ENCODE assay signal across 8 cellular contexts in genomic region chr1:112390775-112391602, GRCh38. TPM values are rescaled to one million over a fixed set of nuclear protein-coding genes. Genes with fewer than 3 reads are reported as not detected.
DNase-seq lines count a peak whose midpoint lies in the region; ATAC-seq and TF ChIP-seq lines count a peak whose summit lies in the region.

No MANE protein-coding gene starts in this region.

- ATAC-seq in GM18517 (IDR thresholded peaks at IDR 0.05; ENCODE audit: unreplicated experiment) = peak; percentile 64
- ATAC-seq in HG03175 (IDR thresholded peaks at IDR 0.05; ENCODE audit: unreplicated experiment) = peak; percentile 66
- peak; percentile 88 for ATAC-seq in activated B cell treated with CpG ODN at 0.5 μM for 24 hours (ENCODE audit: low read depth)

- H3K36me3 Mint-ChIP-seq in activated B cell treated with CpG ODN at 0.5 μM for 24 hours (ENCODE audit: low read depth) = peaks cover under 1% of the 10 kb centered on the region

- DNase-seq in 8988T = peak; percentile 53
- DNase-seq in NCI-H226 = peak; percentile 87
- peak; percentile 66 for DNase-seq in activated B cell treated with CpG ODN at 0.5 μM for 24 hours
- DNase-seq in central memory CD4-positive, alpha-beta T cell = peak; percentile 69
- peak; percentile 94 for DNase-seq in islet precursor cell
- DNase-seq in stimulated activated CD4-positive, alpha-beta T cell treated with anti-CD3 and anti-CD28 coated beads, Interleukin-12 subunit alpha, Interleukin-12 subunit beta, amount 100 ng/mL, for 4 hours = peak; percentile 71

- intact Hi-C loops in activated B cell treated with CpG ODN at 0.5 μM for 24 hours (cut with micrococcal nuclease) = loop anchor here (1.0 to 10.0 kb wide), 12 partner anchors 75 to 1514 kb away; partner anchors contain the start of genes AP4B1, DCLRE1B, LRIG2 and PPM1J

- H3K27me3 Mint-ChIP-seq in activated B cell treated with CpG ODN at 0.5 μM for 24 hours = peaks cover 14% of the 10 kb centered on the region

- no peaks in the 10 kb centered on the region for H3K9me3 Mint-ChIP-seq in activated B cell treated with CpG ODN at 0.5 μM for 24 hours

- peak; percentile 89 for TF ChIP-seq CTCF in activated B cell treated with CpG ODN at 0.5 μM for 24 hours (IDR thresholded peaks at IDR 0.05)

- peak overlapping the region; percentile 46 for H3K27ac Mint-ChIP-seq in activated B cell treated with CpG ODN at 0.5 μM for 24 hours

- CTCF ChIA-PET in activated B cell treated with CpG ODN at 0.5 μM for 24 hours (lab: Charles Lee) = interaction anchor here (0.6 to 6.0 kb wide), 26 partner anchors 10 to 682 kb away, joined by 3 to 49 read pairs (median 5); partner anchors contain the start of genes CAPZA1, LRIG2, MOV10 and PPM1J

- peaks cover 31% of the 10 kb centered on the region for H3K4me1 Mint-ChIP-seq in activated B cell treated with CpG ODN at 0.5 μM for 24 hours

- POLR2A ChIA-PET in activated B cell treated with CpG ODN at 0.5 μM for 24 hours (lab: Charles Lee) = interaction anchor here (0.6 to 1.9 kb wide), 9 partner anchors 75 to 324 kb away, joined by 3 to 15 read pairs (median 5); partner anchors contain the start of genes CAPZA1, MOV10, PPM1J and RHOC

- peak overlapping the region; percentile 66 for H3K4me3 Mint-ChIP-seq in activated B cell treated with CpG ODN at 0.5 μM for 24 hours

RNA-seq across cellular contexts. Expression of gene CTTNBP2NL, which starts 5.0 kb away (rescaled TPM):
- total RNA-seq in activated B cell treated with CpG ODN at 0.5 μM for 24 hours = 11.7 and 14.1 TPM in 2 replicates

Comparison
In these comparisons a context has a peak if more than half of its experiments do, and no peak if none do; other contexts are left out.
1. Peak in every context shown above with its lines: DNase-seq and ATAC-seq.